In the genomic region with DNA sequence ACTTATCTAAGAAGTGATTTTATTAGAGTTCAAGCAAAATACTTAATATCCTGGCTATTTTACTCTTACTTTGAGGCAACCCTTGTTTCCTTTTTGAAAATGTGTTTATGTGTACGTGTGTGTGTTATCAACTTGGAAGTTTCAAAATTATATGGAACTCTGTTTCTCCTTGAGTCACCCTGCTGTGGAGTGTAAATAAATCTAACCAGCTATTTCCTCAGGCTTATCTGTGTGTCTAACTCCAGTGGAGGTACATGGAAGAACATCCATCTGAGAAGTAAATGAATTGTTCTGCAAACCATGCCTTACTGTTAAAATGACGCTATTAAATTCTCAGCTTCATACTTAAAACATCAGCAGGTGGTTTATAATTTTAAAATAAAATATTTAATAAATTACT, we compare ENCODE assay signal across 19 cellular contexts.
"Had no signal": no experiment of that assay in that cellular context is flagged by ENCODE, and none has a peak within 500 bp of the region (broad histone marks: within the 10 kb centered on the region; RNA-seq: fewer than 3 reads in every experiment).

No MANE protein-coding gene starts in this region.

- H3K36me3 ChIP-seq: adrenal gland, left ventricle myocardium inferior, neural progenitor cell, sigmoid colon, spleen, thoracic aorta had no signal

- H3K36me3 Mint-ChIP-seq: activated naive CD8-positive, alpha-beta T cell; mesothelial cell of epicardium; naive thymus-derived CD8-positive, alpha-beta T cell; neural progenitor cell; type B pancreatic cell; WTC11 had no signal

- H3K4me1 Mint-ChIP-seq: naive thymus-derived CD8-positive, alpha-beta T cell; neural progenitor cell had no signal

- ATAC-seq: naive thymus-derived CD8-positive, alpha-beta T cell; WTC11 had no signal

- DNase-seq: activated naive CD4-positive, alpha-beta T cell; activated T-cell treated with anti-CD3 and anti-CD28 coated beads, Interleukin-2, amount 50 U/mL, for 24 hours; adrenal gland; hippocampal formation; left ventricle myocardium inferior; naive thymus-derived CD8-positive, alpha-beta T cell; retina; sigmoid colon; spleen; stimulated activated CD4-positive, alpha-beta T cell treated with anti-CD3 and anti-CD28 coated beads, Interleukin-4, amount 100 ng/mL, for 24 hours; stimulated activated naive CD4-positive, alpha-beta T cell treated with Interleukin-2 at 50 U/mL for 16 hours had no signal

- H3K27ac ChIP-seq: adrenal gland, left ventricle myocardium inferior, neural progenitor cell, sigmoid colon, spleen, thoracic aorta had no signal

- H2AFZ ChIP-seq: neural progenitor cell had no signal

- H3K9me3 Mint-ChIP-seq: type B pancreatic cell, WTC11 had no signal

- H3K9me3 ChIP-seq: adrenal gland, left ventricle myocardium inferior, sigmoid colon, thoracic aorta had no signal

- H3K9ac ChIP-seq: neural progenitor cell had no signal

- H3K27me3 ChIP-seq: adrenal gland, neural progenitor cell, sigmoid colon, spleen had no signal

- H3K4me3 ChIP-seq: adrenal gland, left ventricle myocardium inferior, neural progenitor cell, sigmoid colon, spleen, thoracic aorta had no signal

- H3K4me1 ChIP-seq: adrenal gland, left ventricle myocardium inferior, neural progenitor cell, sigmoid colon, spleen had no signal

- H3K27ac Mint-ChIP-seq: activated naive CD8-positive, alpha-beta T cell; activated T-cell treated with anti-CD3 and anti-CD28 coated beads, Interleukin-2, amount 50 U/mL, for 24 hours; activated T-helper 2 cell treated with anti-CD3 and anti-CD28 coated beads, Interferon-gamma antibody, Interleukin-2, Interleukin-4, amounts not matched to agents 10 μg/mL and 5 μg/mL and 100 μg/mL, durations not matched to agents 14 hours and 24 hours and 36 hours; mesothelial cell of epicardium; naive thymus-derived CD8-positive, alpha-beta T cell; neural progenitor cell; progenitor cell of endocrine pancreas; type B pancreatic cell; WTC11 had no signal

- H3K4me2 ChIP-seq: neural progenitor cell had no signal

- H3K4me3 Mint-ChIP-seq: activated naive CD8-positive, alpha-beta T cell; activated T-cell treated with anti-CD3 and anti-CD28 coated beads, Interleukin-2, amount 50 U/mL, for 24 hours; mesothelial cell of epicardium; naive thymus-derived CD8-positive, alpha-beta T cell; neural progenitor cell; type B pancreatic cell; WTC11 had no signal

- H3K27me3 Mint-ChIP-seq: activated naive CD8-positive, alpha-beta T cell; activated T-cell treated with anti-CD3 and anti-CD28 coated beads, Interleukin-2, amount 50 U/mL, for 24 hours; naive thymus-derived CD8-positive, alpha-beta T cell; progenitor cell of endocrine pancreas; type B pancreatic cell had no signal
